ENCODE assay signal across 36 cellular contexts in genomic region chr1:57957576-57957975, GRCh38.
"Had no signal": no experiment of that assay in that cellular context is flagged by ENCODE, and none has a peak within 500 bp of the region (broad histone marks: within the 10 kb centered on the region; RNA-seq: fewer than 3 reads in every experiment).

No MANE protein-coding gene starts in this region.

- H3K4me3 Mint-ChIP-seq: activated B cell treated with CpG ODN at 0.5 μM for 24 hours; activated CD4-positive, alpha-beta memory T cell treated with anti-CD3 and anti-CD28 coated beads for 36 hours; activated CD4-positive, alpha-beta T cell treated with anti-CD3 and anti-CD28 coated beads, Interleukin-2, amount 10 ng/mL, durations not matched to agents 24 days and 14 days; activated CD8-positive, alpha-beta T cell treated with anti-CD3 and anti-CD28 coated beads for 36 hours; activated naive CD4-positive, alpha-beta T cell treated with anti-CD3 and anti-CD28 coated beads, Interleukin-2, amount 10 ng/mL, durations not matched to agents 7 days and 5 days; activated naive CD4-positive, alpha-beta T cell treated with anti-CD3 and anti-CD28 coated beads, Interleukin-2, amount 50 U/mL, for 24 hours; activated naive CD8-positive, alpha-beta T cell; activated naive CD8-positive, alpha-beta T cell treated with anti-CD3 and anti-CD28 coated beads, Interleukin-2, amount 10 ng/mL, durations not matched to agents 7 days and 5 days; activated naive CD8-positive, alpha-beta T cell treated with anti-CD3 and anti-CD28 coated beads, Interleukin-2, amount 50 U/mL, for 24 hours; activated T-cell treated with anti-CD3 and anti-CD28 coated beads, Interleukin-2, amount 50 U/mL, for 4 hours; activated T-cell treated with anti-CD3 and anti-CD28 coated beads, Interleukin-2, amount 50 U/mL, for 72 hours; activated T-helper 1 cell treated with anti-CD3 and anti-CD28 coated beads, Interleukin-12 subunit alpha, Interleukin-12 subunit beta, Interleukin-2, Interleukin-4 antibody, amounts not matched to agents 30 ng/mL and 10 ng/mL and 1 ng/mL, durations not matched to agents 14 hours and 24 hours and 36 hours; activated T-helper 17 cell treated with anti-CD3 and anti-CD28 coated beads, Interleukin-2, amount 50 U/mL, for 72 hours; brain; central memory CD8-positive, alpha-beta T cell; T-helper 1 cell treated with Interleukin-12 subunit alpha and Interleukin-12 subunit beta and Interleukin-4 antibody, amounts not matched to agents 30 μg/mL and 1 μg/mL, for 36 hours; T-helper 2 cell treated with Interferon-gamma antibody and Interleukin-4, amounts not matched to agents 5 μg/mL and 100 μg/mL, for 36 hours had no signal

- H3K9me3 Mint-ChIP-seq: activated B cell treated with CpG ODN at 0.5 μM for 24 hours; activated CD4-positive, alpha-beta memory T cell treated with anti-CD3 and anti-CD28 coated beads for 36 hours; activated CD4-positive, alpha-beta T cell treated with anti-CD3 and anti-CD28 coated beads, Interleukin-2, amount 10 ng/mL, durations not matched to agents 24 days and 14 days; activated CD8-positive, alpha-beta T cell treated with anti-CD3 and anti-CD28 coated beads for 36 hours; activated naive CD4-positive, alpha-beta T cell treated with anti-CD3 and anti-CD28 coated beads, Interleukin-2, amount 10 ng/mL, durations not matched to agents 7 days and 5 days; activated naive CD4-positive, alpha-beta T cell treated with anti-CD3 and anti-CD28 coated beads, Interleukin-2, amount 50 U/mL, for 24 hours; activated naive CD8-positive, alpha-beta T cell treated with anti-CD3 and anti-CD28 coated beads, Interleukin-2, amount 10 ng/mL, durations not matched to agents 7 days and 5 days; activated naive CD8-positive, alpha-beta T cell treated with anti-CD3 and anti-CD28 coated beads, Interleukin-2, amount 50 U/mL, for 24 hours; activated T-cell treated with anti-CD3 and anti-CD28 coated beads, Interleukin-2, amount 50 U/mL, for 4 hours; activated T-helper 1 cell treated with anti-CD3 and anti-CD28 coated beads, Interleukin-12 subunit alpha, Interleukin-12 subunit beta, Interleukin-2, Interleukin-4 antibody, amounts not matched to agents 30 ng/mL and 10 ng/mL and 1 ng/mL, durations not matched to agents 14 hours and 24 hours and 36 hours; activated T-helper 17 cell treated with anti-CD3 and anti-CD28 coated beads, Interleukin-2, amount 50 U/mL, for 72 hours; brain; central memory CD8-positive, alpha-beta T cell; T-helper 1 cell treated with Interleukin-12 subunit alpha and Interleukin-12 subunit beta and Interleukin-4 antibody, amounts not matched to agents 30 μg/mL and 1 μg/mL, for 36 hours; T-helper 2 cell treated with Interferon-gamma antibody and Interleukin-4, amounts not matched to agents 5 μg/mL and 100 μg/mL, for 36 hours had no signal

- H3K27ac ChIP-seq: ascending aorta, cardiac muscle cell, VCaP had no signal

- H3K9me3 ChIP-seq: ascending aorta had no signal

- H3K4me1 ChIP-seq: ascending aorta had no signal

- H3K4me1 Mint-ChIP-seq: activated B cell treated with CpG ODN at 0.5 μM for 24 hours; activated CD4-positive, alpha-beta T cell treated with anti-CD3 and anti-CD28 coated beads, Interleukin-2, amount 10 ng/mL, durations not matched to agents 24 days and 14 days; activated naive CD4-positive, alpha-beta T cell treated with anti-CD3 and anti-CD28 coated beads, Interleukin-2, amount 10 ng/mL, durations not matched to agents 7 days and 5 days; activated naive CD4-positive, alpha-beta T cell treated with anti-CD3 and anti-CD28 coated beads, Interleukin-2, amount 50 U/mL, for 24 hours; activated naive CD8-positive, alpha-beta T cell treated with anti-CD3 and anti-CD28 coated beads, Interleukin-2, amount 10 ng/mL, durations not matched to agents 7 days and 5 days; activated naive CD8-positive, alpha-beta T cell treated with anti-CD3 and anti-CD28 coated beads, Interleukin-2, amount 50 U/mL, for 24 hours; activated T-helper 17 cell treated with anti-CD3 and anti-CD28 coated beads, Interleukin-2, amount 50 U/mL, for 72 hours; brain; central memory CD8-positive, alpha-beta T cell had no signal

- ATAC-seq: activated CD8-positive, alpha-beta T cell treated with anti-CD3 and anti-CD28 coated beads for 36 hours; activated naive CD8-positive, alpha-beta T cell treated with anti-CD3 and anti-CD28 coated beads, Interleukin-2, amount 50 U/mL, for 24 hours; activated T-cell treated with anti-CD3 and anti-CD28 coated beads, Interleukin-2, amount 50 U/mL, for 4 hours; activated T-cell treated with anti-CD3 and anti-CD28 coated beads, Interleukin-2, amount 50 U/mL, for 72 hours; activated T-helper 17 cell treated with anti-CD3 and anti-CD28 coated beads, Interleukin-2, amount 50 U/mL, for 72 hours had no signal

- H3K36me3 ChIP-seq: ascending aorta, cardiac muscle cell had no signal

- DNase-seq: activated B cell treated with CpG ODN at 0.5 μM for 24 hours; activated CD4-positive, alpha-beta memory T cell treated with anti-CD3 and anti-CD28 coated beads for 36 hours; activated CD4-positive, alpha-beta T cell treated with anti-CD3 and anti-CD28 coated beads for 4 hours; activated CD4-positive, alpha-beta T cell treated with anti-CD3 and anti-CD28 coated beads, Interleukin-2, amount 10 ng/mL, durations not matched to agents 24 days and 14 days; activated CD4-positive, alpha-beta T cell treated with anti-CD3 and anti-CD28 coated beads, Interleukin-2, amount 50 U/mL, for 1 hour; activated CD4-positive, alpha-beta T cell treated with anti-CD3 and anti-CD28 coated beads, Interleukin-2, amount 50 U/mL, for 4 hours; activated CD4-positive, CD25-positive, alpha-beta regulatory T cell treated with anti-CD3 and anti-CD28 coated beads, Interleukin-2, amount 50 U/mL, for 72 hours; activated CD8-positive, alpha-beta memory T cell treated with anti-CD3 and anti-CD28 coated beads, Interleukin-2, amount 50 U/mL, for 4 hours; activated CD8-positive, alpha-beta T cell treated with anti-CD3 and anti-CD28 coated beads for 36 hours; activated gamma-delta T cell; activated naive CD4-positive, alpha-beta T cell treated with anti-CD3 and anti-CD28 coated beads, Interleukin-2, amount 10 ng/mL, durations not matched to agents 7 days and 5 days; activated naive CD4-positive, alpha-beta T cell treated with Interleukin-2 at 50 U/mL for 16 hours; activated naive CD8-positive, alpha-beta T cell treated with anti-CD3 and anti-CD28 coated beads, Interleukin-2, amount 10 ng/mL, durations not matched to agents 7 days and 5 days; activated naive CD8-positive, alpha-beta T cell treated with anti-CD3 and anti-CD28 coated beads, Interleukin-2, amount 50 U/mL, for 24 hours; activated T-cell treated with anti-CD3 and anti-CD28 coated beads for 4 hours; activated T-cell treated with anti-CD3 and anti-CD28 coated beads, Interleukin-2, amount 50 U/mL, for 1 hour; activated T-cell treated with anti-CD3 and anti-CD28 coated beads, Interleukin-2, amount 50 U/mL, for 4 hours; activated T-cell treated with anti-CD3 and anti-CD28 coated beads, Interleukin-2, amount 50 U/mL, for 72 hours; amygdala; anterior cingulate cortex; caudate nucleus; cerebellar nuclear complex; T-helper 1 cell; T-helper 2 cell; T-helper 9 cell had no signal

- H3K27me3 ChIP-seq: ascending aorta, cardiac muscle cell had no signal

- H3K36me3 Mint-ChIP-seq: activated CD4-positive, alpha-beta memory T cell treated with anti-CD3 and anti-CD28 coated beads for 36 hours; activated naive CD4-positive, alpha-beta T cell treated with anti-CD3 and anti-CD28 coated beads, Interleukin-2, amount 10 ng/mL, durations not matched to agents 7 days and 5 days; activated naive CD4-positive, alpha-beta T cell treated with anti-CD3 and anti-CD28 coated beads, Interleukin-2, amount 50 U/mL, for 24 hours; activated naive CD8-positive, alpha-beta T cell; activated naive CD8-positive, alpha-beta T cell treated with anti-CD3 and anti-CD28 coated beads, Interleukin-2, amount 10 ng/mL, durations not matched to agents 7 days and 5 days; brain had no signal

- H3K27me3 Mint-ChIP-seq: activated B cell treated with CpG ODN at 0.5 μM for 24 hours; activated CD4-positive, alpha-beta memory T cell treated with anti-CD3 and anti-CD28 coated beads for 36 hours; activated CD4-positive, alpha-beta T cell treated with anti-CD3 and anti-CD28 coated beads, Interleukin-2, amount 10 ng/mL, durations not matched to agents 24 days and 14 days; activated CD8-positive, alpha-beta T cell treated with anti-CD3 and anti-CD28 coated beads for 36 hours; activated naive CD4-positive, alpha-beta T cell treated with anti-CD3 and anti-CD28 coated beads, Interleukin-2, amount 10 ng/mL, durations not matched to agents 7 days and 5 days; activated naive CD4-positive, alpha-beta T cell treated with anti-CD3 and anti-CD28 coated beads, Interleukin-2, amount 50 U/mL, for 24 hours; activated naive CD8-positive, alpha-beta T cell treated with anti-CD3 and anti-CD28 coated beads, Interleukin-2, amount 10 ng/mL, durations not matched to agents 7 days and 5 days; activated naive CD8-positive, alpha-beta T cell treated with anti-CD3 and anti-CD28 coated beads, Interleukin-2, amount 50 U/mL, for 24 hours; brain; central memory CD8-positive, alpha-beta T cell had no signal

- H3K27ac Mint-ChIP-seq: activated B cell treated with CpG ODN at 0.5 μM for 24 hours; activated CD4-positive, alpha-beta memory T cell treated with anti-CD3 and anti-CD28 coated beads for 36 hours; activated CD4-positive, alpha-beta T cell treated with anti-CD3 and anti-CD28 coated beads, Interleukin-2, amount 10 ng/mL, durations not matched to agents 24 days and 14 days; activated CD8-positive, alpha-beta T cell treated with anti-CD3 and anti-CD28 coated beads for 36 hours; activated naive CD4-positive, alpha-beta T cell treated with anti-CD3 and anti-CD28 coated beads, Interleukin-2, amount 10 ng/mL, durations not matched to agents 7 days and 5 days; activated naive CD4-positive, alpha-beta T cell treated with anti-CD3 and anti-CD28 coated beads, Interleukin-2, amount 50 U/mL, for 24 hours; activated naive CD8-positive, alpha-beta T cell; activated naive CD8-positive, alpha-beta T cell treated with anti-CD3 and anti-CD28 coated beads, Interleukin-2, amount 10 ng/mL, durations not matched to agents 7 days and 5 days; activated naive CD8-positive, alpha-beta T cell treated with anti-CD3 and anti-CD28 coated beads, Interleukin-2, amount 50 U/mL, for 24 hours; activated T-cell treated with anti-CD3 and anti-CD28 coated beads, Interleukin-2, amount 50 U/mL, for 72 hours; activated T-helper 1 cell treated with anti-CD3 and anti-CD28 coated beads, Interleukin-12 subunit alpha, Interleukin-12 subunit beta, Interleukin-2, Interleukin-4 antibody, amounts not matched to agents 30 ng/mL and 10 ng/mL and 1 ng/mL, durations not matched to agents 14 hours and 24 hours and 36 hours; activated T-helper 17 cell treated with anti-CD3 and anti-CD28 coated beads, Interleukin-2, amount 50 U/mL, for 72 hours; brain; T-helper 1 cell treated with Interleukin-12 subunit alpha and Interleukin-12 subunit beta and Interleukin-4 antibody, amounts not matched to agents 30 μg/mL and 1 μg/mL, for 36 hours; T-helper 2 cell treated with Interferon-gamma antibody and Interleukin-4, amounts not matched to agents 5 μg/mL and 100 μg/mL, for 36 hours had no signal

- H3K4me3 ChIP-seq: ascending aorta, cardiac muscle cell had no signal
